Comparison of ENCODE assay signal across 14 cellular contexts in the genomic region with DNA sequence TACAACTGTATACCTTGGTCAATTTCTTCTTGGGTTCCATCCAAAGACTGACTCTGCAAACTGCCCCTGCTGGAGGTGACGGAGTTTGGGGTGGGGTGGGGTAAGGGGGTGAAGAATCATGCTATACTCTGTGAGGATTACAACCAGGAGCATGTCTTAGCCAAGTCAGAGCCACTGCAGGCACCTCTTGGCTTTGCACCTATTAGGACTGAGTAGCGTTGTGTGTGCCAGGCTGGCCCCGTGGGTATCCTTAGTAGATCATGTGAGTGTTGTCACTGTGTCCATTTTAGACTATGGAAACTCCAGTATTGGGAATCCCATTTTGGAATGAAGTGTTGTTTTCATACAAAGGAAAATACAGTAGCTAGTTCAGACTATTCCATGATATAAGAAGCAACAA. TPM values are rescaled to one million over a fixed set of nuclear protein-coding genes. Genes with fewer than 3 reads are reported as not detected.
"Had no signal": no experiment of that assay in that cellular context is flagged by ENCODE, and none has a peak within 500 bp of the region (broad histone marks: within the 10 kb centered on the region; RNA-seq: fewer than 3 reads in every experiment).

No MANE protein-coding gene starts in this region.

- H2AFZ ChIP-seq: PC-9 had no signal

- H3K9me3 ChIP-seq: Peyer's patch, SJSA1 had no signal

- H3K27ac ChIP-seq: PC-9, Peyer's patch, SJSA1, SK-N-MC had no signal

- ATAC-seq: Right ventricle myocardium inferior had no signal

- DNase-seq: KBM-7; MG63; NCI-H1092; NCI-H1105 treated with DMSO at 0.1 percent for 48 hours; NCI-H146; NCI-H2107; NK-92 treated with Interleukin-12 subunit alpha and Interleukin-12 subunit beta, amount 100 ng/mL, for 24 hours; PC-9; Peyer's patch; SIG-M5 had no signal

- H3K4me1 ChIP-seq: Peyer's patch, SJSA1 had no signal

- H3K4me3 ChIP-seq: MG63, PC-9, Peyer's patch, SJSA1, SK-N-MC had no signal

- H3K27me3 ChIP-seq: MG63, Peyer's patch had no signal

- H3K36me3 ChIP-seq: MG63, Peyer's patch, SJSA1 had no signal

RNA-seq across cellular contexts. Expression of a gene that starts 37.8 kb away (rescaled TPM):
- total RNA-seq: HT-29, PC-9 had no signal
